ENCODE assay signal across 16 cellular contexts in the genomic region with DNA sequence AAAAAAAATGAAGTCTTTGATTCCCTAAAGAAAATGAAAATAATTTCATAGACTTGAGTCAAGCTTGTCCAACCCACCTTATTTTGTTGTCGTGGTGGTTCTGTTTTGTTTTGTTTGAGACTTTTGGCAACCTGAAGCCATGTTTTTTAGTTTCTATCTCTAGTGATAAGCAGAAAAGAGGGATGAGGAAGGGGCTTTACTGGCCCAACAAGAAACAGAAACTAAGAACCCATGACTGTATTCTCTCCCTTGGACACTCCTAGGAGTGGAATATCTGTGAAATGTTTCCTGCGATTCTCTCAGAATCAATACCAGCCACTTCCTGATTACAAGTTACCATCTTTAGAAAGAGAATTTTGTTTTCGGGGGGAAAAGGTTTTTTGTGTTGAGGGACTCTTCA.
DNase-seq lines count a peak whose midpoint lies in the region; FAIRE-seq and TF ChIP-seq lines count a peak whose summit lies in the region.
"Had no signal": no experiment of that assay in that cellular context is flagged by ENCODE, and none has a peak within 500 bp of the region (broad histone marks: within the 10 kb centered on the region; RNA-seq: fewer than 3 reads in every experiment).

No MANE protein-coding gene starts in this region.

- H3K9me3 ChIP-seq in KOPT-K1 (ENCODE audit: insufficient read depth, low read length, poor library complexity, severe bottlenecking) (no peaks in the 10 kb centered on the region), astrocyte (ENCODE audit: insufficient read depth, low read depth, low read length) (no peaks in the 10 kb centered on the region), osteoblast (ENCODE audit: low read depth, low read length) (no peaks in the 10 kb centered on the region)
- H3K9me3 ChIP-seq: body of pancreas, HAP-1, ovary had no signal

- H3K27ac Mint-ChIP-seq in activated T-cell treated with anti-CD3 and anti-CD28 coated beads, Interleukin-2, amount 50 U/mL, for 24 hours = peak overlapping the region; percentile 94
- H3K27ac Mint-ChIP-seq in astrocyte (ENCODE audit: unreplicated experiment) = peak overlapping the region; percentile 73

- H3K4me2 ChIP-seq in astrocyte (ENCODE audit: low read length) = peak overlapping the region; percentile 57
- peak overlapping the region; percentile 46 for H3K4me2 ChIP-seq in osteoblast (ENCODE audit: insufficient read depth, low read length)
- H3K4me2 ChIP-seq: smooth muscle cell had no signal

- H3K4me3 ChIP-seq in astrocyte (ENCODE audit: insufficient read depth, low read depth, low read length) (no peak overlapping the region), osteoblast (ENCODE audit: insufficient read depth, low read length) (peak overlapping the region; percentile 4)
- H3K4me3 ChIP-seq: body of pancreas, HAP-1, ovary, smooth muscle cell had no signal

- FAIRE-seq in astrocyte (lab: Jason Lieb, UNC) = no peak

- H3K27me3 Mint-ChIP-seq in activated T-cell treated with anti-CD3 and anti-CD28 coated beads, Interleukin-2, amount 50 U/mL, for 24 hours = no peaks in the 10 kb centered on the region
- H3K27me3 Mint-ChIP-seq in astrocyte (ENCODE audit: low read depth, unreplicated experiment) = no peaks in the 10 kb centered on the region

- H2AFZ ChIP-seq in astrocyte (ENCODE audit: low read depth, low read length) (no peak overlapping the region), osteoblast (ENCODE audit: low read length) (no peak overlapping the region)

- H3K36me3 ChIP-seq in KOPT-K1 (ENCODE audit: insufficient read depth, low read length) (peaks cover 6% of the 10 kb centered on the region), astrocyte (ENCODE audit: insufficient read depth, low read length) (no peaks in the 10 kb centered on the region), osteoblast (ENCODE audit: insufficient read depth, low read length) (no peaks in the 10 kb centered on the region)
- H3K36me3 ChIP-seq: HAP-1, ovary had no signal

- peaks cover 9% of the 10 kb centered on the region for H3K79me2 ChIP-seq in astrocyte (ENCODE audit: insufficient read depth, low read length)
- H3K79me2 ChIP-seq in osteoblast (ENCODE audit: insufficient read depth, low read length) = peaks cover 62% of the 10 kb centered on the region

- H3K4me1 ChIP-seq in astrocyte (ENCODE audit: insufficient read depth, low read length) (peaks cover 35% of the 10 kb centered on the region), osteoblast (ENCODE audit: insufficient read depth, low read length) (peaks cover 52% of the 10 kb centered on the region)
- H3K4me1 ChIP-seq: HAP-1 had no signal

- peaks cover 3% of the 10 kb centered on the region for H3K9me3 Mint-ChIP-seq in activated T-cell treated with anti-CD3 and anti-CD28 coated beads, Interleukin-2, amount 50 U/mL, for 24 hours
- H3K9me3 Mint-ChIP-seq in astrocyte (ENCODE audit: unreplicated experiment) = no peaks in the 10 kb centered on the region

- peak overlapping the region; percentile 55 for H3K4me3 Mint-ChIP-seq in activated T-cell treated with anti-CD3 and anti-CD28 coated beads, Interleukin-2, amount 50 U/mL, for 24 hours
- H3K4me3 Mint-ChIP-seq in astrocyte (ENCODE audit: unreplicated experiment) = no peak overlapping the region

- H3K4me1 Mint-ChIP-seq in activated T-cell treated with anti-CD3 and anti-CD28 coated beads, Interleukin-2, amount 50 U/mL, for 24 hours (ENCODE audit: low read depth) = peaks cover 89% of the 10 kb centered on the region
- peaks cover 39% of the 10 kb centered on the region for H3K4me1 Mint-ChIP-seq in astrocyte (ENCODE audit: low read depth, unreplicated experiment)

- peak overlapping the region; percentile 17 for H3K27ac ChIP-seq in KOPT-K1 (ENCODE audit: low read depth, low read length, poor library complexity, severe bottlenecking)
- peak overlapping the region; percentile 66 for H3K27ac ChIP-seq in astrocyte (ENCODE audit: low read depth, low read length)
- peak overlapping the region; percentile 89 for H3K27ac ChIP-seq in osteoblast (ENCODE audit: low read depth, low read length)
- H3K27ac ChIP-seq: ovary had no signal

- H4K20me1 ChIP-seq in astrocyte (ENCODE audit: insufficient read depth, low read length) (no peaks in the 10 kb centered on the region), osteoblast (ENCODE audit: insufficient read depth, low read length) (no peaks in the 10 kb centered on the region)

- H3K27me3 ChIP-seq in astrocyte (ENCODE audit: insufficient read depth, low read length) (no peaks in the 10 kb centered on the region), osteoblast (ENCODE audit: insufficient read depth, low read length) (no peaks in the 10 kb centered on the region)
- H3K27me3 ChIP-seq: body of pancreas, ovary had no signal

- H3K36me3 Mint-ChIP-seq in activated T-cell treated with anti-CD3 and anti-CD28 coated beads, Interleukin-2, amount 50 U/mL, for 24 hours (ENCODE audit: low read depth) = peaks cover 51% of the 10 kb centered on the region
- peaks cover 5% of the 10 kb centered on the region for H3K36me3 Mint-ChIP-seq in astrocyte (ENCODE audit: low read depth, unreplicated experiment)

- TF ChIP-seq CTCF in astrocyte (IDR thresholded peaks at IDR 0.05; ENCODE audit: insufficient read depth, low read depth, low read length) (no peak), osteoblast (IDR thresholded peaks at IDR 0.05; ENCODE audit: extremely low read depth, low read depth, low read length) (no peak)

- no peak for DNase-seq in activated T-cell treated with anti-CD3 and anti-CD28 coated beads, Interleukin-2, amount 50 U/mL, for 24 hours
- DNase-seq in activated T-cell treated with anti-CD3 and anti-CD28 coated beads for 4 hours = no peak
- no peak for DNase-seq in astrocyte (ENCODE audit: low read depth)
- DNase-seq in osteoblast (ENCODE audit: insufficient read length, low spot score, missing footprints) = no peak
- no peak for DNase-seq in DMS114 treated with DMSO at 0.1 percent for 48 hours (lab: John Stamatoyannopoulos, UW; ENCODE audit: unreplicated experiment)
- DNase-seq in NCI-H187 (lab: John Stamatoyannopoulos, UW) = no peak
- DNase-seq in medulla oblongata (ENCODE audit: extremely low spot score) = no peak
- DNase-seq: body of pancreas; DMS79 treated with DMSO at 0.1 percent for 48 hours; effector CD8-positive, alpha-beta T cell; foreskin melanocyte; ovary; SIG-M5 had no signal

- no peak overlapping the region for H3K9ac ChIP-seq in astrocyte (ENCODE audit: low read length)

Comparison
In these comparisons a context has a peak if more than half of its experiments do, and no peak if none do; other contexts are left out.
1. H3K27ac ChIP-seq: peak in every context shown above with its lines; median percentile 89 in osteoblast; 66 in astrocyte; 17 in KOPT-K1.